8 cellular contexts compared by ENCODE assay signal in genomic region chrX:15686818-15687685, GRCh38. TPM values are rescaled to one million over a fixed set of nuclear protein-coding genes. Genes with fewer than 3 reads are reported as not detected.
A peak's percentile ranks its signal among the peaks of the same experiment; 100 is the strongest.
DNase-seq lines count a peak whose midpoint lies in the region; ATAC-seq lines count a peak whose summit lies in the region.

No MANE protein-coding gene starts in this region.

- ATAC-seq in GM18498 (IDR thresholded peaks at IDR 0.05; ENCODE audit: unreplicated experiment) (peak; percentile 72), HG03066 (IDR thresholded peaks at IDR 0.05; ENCODE audit: low read depth, unreplicated experiment) (peak; percentile 85)
- ATAC-seq in stimulated activated naive CD8-positive, alpha-beta T cell treated with anti-CD3 and anti-CD28 coated beads, Interleukin-15, Interleukin-2, amounts not matched to agents 100 U/mL and 50 U/mL, for 24 hours = peak; percentile 61

- no peaks in the 10 kb centered on the region for H3K4me1 ChIP-seq in mesenchymal stem cell (ENCODE audit: control insufficient read depth, insufficient read depth, low read depth, low read length)

- H2AFZ ChIP-seq in mesenchymal stem cell (ENCODE audit: low read depth, low read length) = no peak overlapping the region

- DNase-seq in A172 (ENCODE audit: low spot score) (peak; percentile 59), NCI-H510A (lab: John Stamatoyannopoulos, UW) (peak; percentile 1), dermis microvascular lymphatic vessel endothelial cell (ENCODE audit: low read depth in 2 of 2) (peak; percentile 55 to 60), mesenchymal stem cell (peak; percentile 64)
- peak; percentile 5 to 41 for DNase-seq in activated CD4-positive, alpha-beta T cell treated with anti-CD3 and anti-CD28 coated beads, Interleukin-2, amount 50 U/mL, for 24 hours (ENCODE audit: low read depth in 1 of 2, low spot score in 1 of 2)
- peak; percentile 36 for DNase-seq in stimulated activated naive CD8-positive, alpha-beta T cell treated with anti-CD3 and anti-CD28 coated beads, Interleukin-15, Interleukin-2, amounts not matched to agents 100 U/mL and 50 U/mL, for 24 hours

- peak overlapping the region; percentile 5 for H3K9ac ChIP-seq in mesenchymal stem cell (ENCODE audit: low read length)

- H3K36me3 ChIP-seq in mesenchymal stem cell (ENCODE audit: control insufficient read depth in 1 of 2, insufficient read depth in 2 of 2, low read depth in 1 of 2, low read length in 2 of 2) = peaks cover 6 to 38% of the 10 kb centered on the region in 2 experiments

- H2BK120ac ChIP-seq in mesenchymal stem cell (ENCODE audit: low read depth, low read length) = no peak overlapping the region

- H3K79me1 ChIP-seq in mesenchymal stem cell (replicated peaks; ENCODE audit: low read length, poor library complexity, severe bottlenecking) = peaks cover 10% of the 10 kb centered on the region

- no peaks in the 10 kb centered on the region for H3K27me3 ChIP-seq in mesenchymal stem cell (ENCODE audit: control insufficient read depth in 1 of 2, insufficient read depth in 1 of 2, low read length in 2 of 2)

- H3K14ac ChIP-seq in mesenchymal stem cell (ENCODE audit: low read length in 2 of 2) = no peak overlapping the region

- no peak overlapping the region for H3K4me3 ChIP-seq in mesenchymal stem cell (ENCODE audit: insufficient read depth in 1 of 2, low read depth in 1 of 2, low read length in 2 of 2)

- no peak overlapping the region for H3K27ac ChIP-seq in mesenchymal stem cell (ENCODE audit: low read length, poor library complexity, severe bottlenecking)

- no peak overlapping the region for H3K23ac ChIP-seq in mesenchymal stem cell (ENCODE audit: low read length in 2 of 2)

- no peak overlapping the region for H2BK15ac ChIP-seq in mesenchymal stem cell (ENCODE audit: low read depth, poor library complexity, severe bottlenecking)

- H4K91ac ChIP-seq in mesenchymal stem cell (ENCODE audit: low read length) = no peak overlapping the region

- no peak overlapping the region for H3K4me2 ChIP-seq in mesenchymal stem cell (ENCODE audit: low read length, poor library complexity, severe bottlenecking)

- H2BK12ac ChIP-seq in mesenchymal stem cell (ENCODE audit: low read length in 2 of 2) = no peak overlapping the region

- no peaks in the 10 kb centered on the region for H3K9me3 ChIP-seq in mesenchymal stem cell (ENCODE audit: control insufficient read depth, low read length)

- no peak overlapping the region for H2BK5ac ChIP-seq in mesenchymal stem cell (ENCODE audit: low read depth, low read length, poor library complexity, severe bottlenecking)

- WGBS in mesenchymal stem cell = 39% methylated on average over 6 of the region's 6 CpGs

- H2AK5ac ChIP-seq in mesenchymal stem cell (ENCODE audit: low read length, severe bottlenecking) = no peak overlapping the region

- H3K18ac ChIP-seq in mesenchymal stem cell (ENCODE audit: low read depth in 1 of 2, low read length in 2 of 2) = no peak overlapping the region

- no peak overlapping the region for H3K4ac ChIP-seq in mesenchymal stem cell (ENCODE audit: low read depth in 1 of 2, low read length in 2 of 2)

- no peak overlapping the region for H4K8ac ChIP-seq in mesenchymal stem cell (ENCODE audit: low read length)

RNA-seq across cellular contexts. Expression of gene CLTRN, which starts 22.4 kb away (rescaled TPM):
- total RNA-seq in A172 (2014; rRNA removed; shearing (Covaris generic)) = 0.24 TPM in 1 of 2 replicates, not detected in the other
- under 0.01 TPM in 1 of 2 replicates, not detected in the other for total RNA-seq in dermis microvascular lymphatic vessel endothelial cell
- 0.15 TPM for polyA plus RNA-seq in mesenchymal stem cell (2013, experiment 1 of 2)
- polyA plus RNA-seq in mesenchymal stem cell (2013, experiment 2 of 2) = 0.18 TPM

RNA-seq across cellular contexts. Expression of gene CA5B, which starts 51.0 kb away (rescaled TPM):
- 3.1 and 5.7 TPM in 2 replicates for total RNA-seq in A172 (2014; rRNA removed; shearing (Covaris generic))
- total RNA-seq in dermis microvascular lymphatic vessel endothelial cell = 1.5 and 1.9 TPM in 2 replicates
- 13.2 TPM for polyA plus RNA-seq in mesenchymal stem cell (2013, experiment 1 of 2)
- 12.4 TPM for polyA plus RNA-seq in mesenchymal stem cell (2013, experiment 2 of 2)

Comparison
In these comparisons a context has a peak if more than half of its experiments do, and no peak if none do; other contexts are left out.
1. DNase-seq: peak in every context shown above with its lines; median percentile 64 in mesenchymal stem cell; 59 in A172; 58 in dermis microvascular lymphatic vessel endothelial cell; 36 in stimulated activated naive CD8-positive, alpha-beta T cell treated with anti-CD3 and anti-CD28 coated beads, Interleukin-15, Interleukin-2, amounts not matched to agents 100 U/mL and 50 U/mL, for 24 hours; 23 in activated CD4-positive, alpha-beta T cell treated with anti-CD3 and anti-CD28 coated beads, Interleukin-2, amount 50 U/mL, for 24 hours; 1 in NCI-H510A.